Comparison of ENCODE assay signal across 1 cellular context in genomic region chr4:149265645-149266044, GRCh38.
TF ChIP-seq lines count a peak whose summit lies in the region.

No MANE protein-coding gene starts in this region.

TF ChIP-seq in IMR-90, 13 proteins besides CTCF, POLR2A, EP300 and RAD21 (continued from another document):
- TF ChIP-seq USF2 (IDR thresholded peaks at IDR 0.05; ENCODE audit: low read depth, low read length) (no peak), CEBPB (IDR thresholded peaks at IDR 0.05; ENCODE audit: low read depth, low read length) (peak; percentile 76), CHD1 (IDR thresholded peaks at IDR 0.05; ENCODE audit: low read depth, low read length) (no peak), NFE2L2 (IDR thresholded peaks at IDR 0.05; ENCODE audit: low read depth, low read length) (no peak)
